16 cellular contexts compared by ENCODE assay signal in genomic region chr13:47146991-47147783, GRCh38.
DNase-seq lines count a peak whose midpoint lies in the region; ATAC-seq and TF ChIP-seq lines count a peak whose summit lies in the region.
"Had no signal": no experiment of that assay in that cellular context is flagged by ENCODE, and none has a peak within 500 bp of the region (broad histone marks: within the 10 kb centered on the region; RNA-seq: fewer than 3 reads in every experiment).

No MANE protein-coding gene starts in this region.

- intact Hi-C loops in left lung (cut with DNase I): no loop called here

- no peaks in the 10 kb centered on the region for H3K36me3 ChIP-seq in left lung
- no peaks in the 10 kb centered on the region for H3K36me3 ChIP-seq in H7 (replicated peaks; ENCODE audit: control insufficient read depth, insufficient read depth, low read length)
- H3K36me3 ChIP-seq: SJCRH30, tibial artery had no signal

- no peaks in the 10 kb centered on the region for H3K4me1 ChIP-seq in left lung
- H3K4me1 ChIP-seq: foreskin keratinocyte, parathyroid adenoma, SJCRH30, tibial artery had no signal

- no peak overlapping the region for H3K4me3 ChIP-seq in left lung
- H3K4me3 ChIP-seq in H7 (ENCODE audit: insufficient read depth, low read depth, low read length): no peak overlapping the region
- H3K4me3 ChIP-seq: coronary artery, SJCRH30, tibial artery had no signal

- no peaks in the 10 kb centered on the region for H3K9me3 ChIP-seq in left lung
- H3K9me3 ChIP-seq: SJCRH30, tibial artery had no signal

- no peak overlapping the region for H3K27ac ChIP-seq in left lung
- H3K27ac ChIP-seq: coronary artery, foreskin keratinocyte, parathyroid adenoma, SJCRH30, tibial artery had no signal

- TF ChIP-seq CTCF in left lung (IDR thresholded peaks at IDR 0.05): no peak

- H3K27me3 ChIP-seq in left lung: no peaks in the 10 kb centered on the region
- no peaks in the 10 kb centered on the region for H3K27me3 ChIP-seq in H7 (ENCODE audit: control insufficient read depth, insufficient read depth, low read length)
- H3K27me3 ChIP-seq: SJCRH30, tibial artery had no signal

- ATAC-seq in GM18868 (IDR thresholded peaks at IDR 0.05; ENCODE audit: unreplicated experiment) (peak; percentile 95), GM21528 (IDR thresholded peaks at IDR 0.05; ENCODE audit: low FRiP score, unreplicated experiment) (peak; percentile 99), HG03095 (IDR thresholded peaks at IDR 0.05; ENCODE audit: unreplicated experiment) (peak; percentile 96), left lung (peak; percentile 54)
- ATAC-seq: foreskin keratinocyte had no signal

- DNase-seq in left lung (no peak), iPS-NIHi11 (ENCODE audit: low spot score) (no peak), middle frontal gyrus (ENCODE audit: extremely low spot score, low spot score) (no peak), H7 (no peak), glomerular visceral epithelial cell (ENCODE audit: extremely low spot score) (no peak)
- DNase-seq: activated CD4-positive, alpha-beta T cell treated with anti-CD3 and anti-CD28 coated beads for 1 hour; activated naive CD4-positive, alpha-beta T cell treated with anti-CD3 and anti-CD28 coated beads, Interleukin-2, amount 10 ng/mL, durations not matched to agents 7 days and 5 days; KBM-7; SJCRH30; tibial artery had no signal
